ENCODE assay signal across 8 cellular contexts in genomic region chr4:143335979-143336827, GRCh38. TPM values are rescaled to one million over a fixed set of nuclear protein-coding genes. Genes with fewer than 3 reads are reported as not detected.
DNase-seq lines count a peak whose midpoint lies in the region; ATAC-seq and TF ChIP-seq lines count a peak whose summit lies in the region.

No MANE protein-coding gene starts in this region.

- peak; percentile 49 for ATAC-seq in GM19025 (IDR thresholded peaks at IDR 0.05; ENCODE audit: low read depth, unreplicated experiment)
- peak; percentile 53 for ATAC-seq in HG03135 (IDR thresholded peaks at IDR 0.05; ENCODE audit: unreplicated experiment)
- peak; percentile 58 for ATAC-seq in activated T-helper 17 cell treated with anti-CD3 and anti-CD28 coated beads, Interleukin-2, amount 50 U/mL, for 72 hours (replicated peaks)
- peak; percentile 70 to 78 for ATAC-seq in natural killer cell treated with Interleukin-12 subunit alpha and Interleukin-12 subunit beta and Interleukin-15 and Interleukin-18, amount 100 ng/mL, for 72 hours

- no peak for TF ChIP-seq CTCF in fibroblast of villous mesenchyme (IDR thresholded peaks at IDR 0.05; ENCODE audit: insufficient read depth, low read depth, low read length)

- peak; percentile 71 for DNase-seq in COLO668 (lab: John Stamatoyannopoulos, UW; ENCODE audit: unreplicated experiment)
- peak; percentile 60 to 74 for DNase-seq in NCI-H524 (lab: John Stamatoyannopoulos, UW)
- DNase-seq in fibroblast of villous mesenchyme (ENCODE audit: low read depth) = peak; percentile 92
- DNase-seq in natural killer cell treated with Interleukin-12 subunit alpha and Interleukin-12 subunit beta and Interleukin-15 and Interleukin-18, amount 100 ng/mL, for 72 hours (ENCODE audit: low spot score) = peak; percentile 65
- DNase-seq in ureter (ENCODE audit: low spot score) = peak; percentile 87

- peaks cover 5% of the 10 kb centered on the region for H3K36me3 Mint-ChIP-seq in activated T-helper 17 cell treated with anti-CD3 and anti-CD28 coated beads, Interleukin-2, amount 50 U/mL, for 72 hours (ENCODE audit: low read depth)
- H3K36me3 Mint-ChIP-seq in natural killer cell treated with Interleukin-12 subunit alpha and Interleukin-12 subunit beta and Interleukin-15 and Interleukin-18, amount 100 ng/mL, for 72 hours = no peaks in the 10 kb centered on the region

- H3K4me3 Mint-ChIP-seq in activated T-helper 17 cell treated with anti-CD3 and anti-CD28 coated beads, Interleukin-2, amount 50 U/mL, for 72 hours = peak overlapping the region; percentile 80
- peak overlapping the region; percentile 83 for H3K4me3 Mint-ChIP-seq in natural killer cell treated with Interleukin-12 subunit alpha and Interleukin-12 subunit beta and Interleukin-15 and Interleukin-18, amount 100 ng/mL, for 72 hours

- H3K4me1 Mint-ChIP-seq in activated T-helper 17 cell treated with anti-CD3 and anti-CD28 coated beads, Interleukin-2, amount 50 U/mL, for 72 hours = peaks cover 5% of the 10 kb centered on the region
- peaks cover 4 to 5% of the 10 kb centered on the region in 2 donors for H3K4me1 Mint-ChIP-seq in natural killer cell treated with Interleukin-12 subunit alpha and Interleukin-12 subunit beta and Interleukin-15 and Interleukin-18, amount 100 ng/mL, for 72 hours (ENCODE audit: low read depth in 2 of 2)

- H3K27ac Mint-ChIP-seq in activated T-helper 17 cell treated with anti-CD3 and anti-CD28 coated beads, Interleukin-2, amount 50 U/mL, for 72 hours = no peak overlapping the region
- no peak overlapping the region for H3K27ac Mint-ChIP-seq in natural killer cell treated with Interleukin-12 subunit alpha and Interleukin-12 subunit beta and Interleukin-15 and Interleukin-18, amount 100 ng/mL, for 72 hours

- no peaks in the 10 kb centered on the region for H3K9me3 Mint-ChIP-seq in activated T-helper 17 cell treated with anti-CD3 and anti-CD28 coated beads, Interleukin-2, amount 50 U/mL, for 72 hours
- no peaks in the 10 kb centered on the region for H3K9me3 Mint-ChIP-seq in natural killer cell treated with Interleukin-12 subunit alpha and Interleukin-12 subunit beta and Interleukin-15 and Interleukin-18, amount 100 ng/mL, for 72 hours

- peaks cover 35% of the 10 kb centered on the region for H3K27me3 Mint-ChIP-seq in activated T-helper 17 cell treated with anti-CD3 and anti-CD28 coated beads, Interleukin-2, amount 50 U/mL, for 72 hours
- H3K27me3 Mint-ChIP-seq in natural killer cell treated with Interleukin-12 subunit alpha and Interleukin-12 subunit beta and Interleukin-15 and Interleukin-18, amount 100 ng/mL, for 72 hours = peaks cover 7 to 24% of the 10 kb centered on the region in 2 donors

- H3K4me3 ChIP-seq in fibroblast of villous mesenchyme (ENCODE audit: low read depth, low read length) = peak overlapping the region; percentile 81

RNA-seq across cellular contexts. Expression of gene GAB1, which starts 0.5 kb away (rescaled TPM):
- total RNA-seq in activated T-helper 17 cell treated with anti-CD3 and anti-CD28 coated beads, Interleukin-2, amount 50 U/mL, for 72 hours = under 1 TPM; 0.32 to 0.48 TPM
- total RNA-seq in fibroblast of villous mesenchyme (13.0 and 16.1 TPM in 2 replicates), ureter (42.4 TPM)
- 1 to 10 TPM; 2.0 to 2.2 TPM for total RNA-seq in natural killer cell treated with Interleukin-12 subunit alpha and Interleukin-12 subunit beta and Interleukin-15 and Interleukin-18, amount 100 ng/mL, for 72 hours

Comparison
In these comparisons a context has a peak if more than half of its experiments do, and no peak if none do; other contexts are left out.
1. Peak in every context shown above with its lines: DNase-seq, ATAC-seq and H3K4me3 ChIP-seq.